ENCODE assay signal across 9 cellular contexts in genomic region chr5:174327317-174327864, GRCh38.
DNase-seq lines count a peak whose midpoint lies in the region; ATAC-seq and TF ChIP-seq lines count a peak whose summit lies in the region.
"Had no signal": no experiment of that assay in that cellular context is flagged by ENCODE, and none has a peak within 500 bp of the region (broad histone marks: within the 10 kb centered on the region; RNA-seq: fewer than 3 reads in every experiment).

No MANE protein-coding gene starts in this region.

- peak; percentile 83 for TF ChIP-seq CTCF in AG04449 (IDR thresholded peaks at IDR 0.05; ENCODE audit: insufficient read depth, low read length, missing control alignments)
- TF ChIP-seq CTCF in GM12873 (IDR thresholded peaks at IDR 0.05; ENCODE audit: insufficient read depth, low read depth, low read length, missing control alignments) = peak; percentile 79
- peak; percentile 43 to 58 (median 54) for TF ChIP-seq CTCF in adrenal gland (IDR thresholded peaks at IDR 0.05)

- H3K4me3 ChIP-seq in AG04449 (ENCODE audit: low read depth, low read length) = no peak overlapping the region
- H3K4me3 ChIP-seq in Karpas-422 (ENCODE audit: low read length) = no peak overlapping the region
- no peak overlapping the region for H3K4me3 ChIP-seq in adrenal gland
- H3K4me3 ChIP-seq: lung had no signal

- H3K4me2 ChIP-seq in Karpas-422 (ENCODE audit: low read depth, low read length, poor library complexity, severe bottlenecking) = no peak overlapping the region

- intact Hi-C loops in adrenal gland (cut with DNase I) = no loop called here

- CTCF ChIA-PET in AG04449 (lab: Yijun Ruan, JAX) = interaction anchor here (0.6 to 24.0 kb wide), 19 partner anchors 10 to 613 kb away, joined by 3 to 509 read pairs (median 5); partner anchors contain the start of gene NSG2

- 35 to 47% (median 44%) methylated on average over 9 to 10 of the region's 10 CpGs for WGBS in adrenal gland, 4 donors

- no peak for TF ChIP-seq POLR2A in adrenal gland (IDR thresholded peaks at IDR 0.05)

- H3K27ac ChIP-seq in Karpas-422 (ENCODE audit: low read length) = no peak overlapping the region
- H3K27ac ChIP-seq in adrenal gland = no peak overlapping the region

- no peaks in the 10 kb centered on the region for H3K9me3 ChIP-seq in Karpas-422 (ENCODE audit: low read length)
- H3K9me3 ChIP-seq in adrenal gland (replicated peaks in 1 of 3) = no peaks in the 10 kb centered on the region

- H3K4me1 ChIP-seq in Karpas-422 (ENCODE audit: low read length) = peaks cover 9% of the 10 kb centered on the region
- H3K4me1 ChIP-seq in adrenal gland (replicated peaks in 1 of 2) = no peaks in the 10 kb centered on the region

- H3K9ac ChIP-seq in Karpas-422 (ENCODE audit: low read length) = no peak overlapping the region

- POLR2A ChIA-PET in AG04449 (lab: Yijun Ruan, JAX) = no interaction called here

- DNase-seq in AG04449 (ENCODE audit: low read depth, low spot score) (no peak), Karpas-422 (peak; percentile 92), SHP77 treated with DMSO at 0.1 percent for 48 hours (lab: John Stamatoyannopoulos, UW) (peak; percentile 30), adrenal gland (peak; percentile 31 to 70 (median 59)), hippocampal formation (lab: John Stamatoyannopoulos, UW) (peak; percentile 2 to 18)
- peak; percentile 6 for DNase-seq in stimulated activated CD4-positive, alpha-beta T cell treated with anti-CD3 and anti-CD28 coated beads, Interleukin-2, amount 100 ng/mL, for 4 hours (ENCODE audit: low read depth)

- no peaks in the 10 kb centered on the region for H3K79me2 ChIP-seq in Karpas-422 (ENCODE audit: low read length)

- H3K36me3 ChIP-seq in Karpas-422 (ENCODE audit: insufficient read depth, low read length) (no peaks in the 10 kb centered on the region), adrenal gland (replicated peaks in 1 of 2) (no peaks in the 10 kb centered on the region)

- no peak overlapping the region for H2AFZ ChIP-seq in Karpas-422 (ENCODE audit: low read length)

- ATAC-seq in HG03175 (IDR thresholded peaks at IDR 0.05; ENCODE audit: unreplicated experiment) = no peak

- no peaks in the 10 kb centered on the region for H3K9me2 ChIP-seq in Karpas-422 (replicated peaks; ENCODE audit: insufficient read depth, low read length)

- no peaks in the 10 kb centered on the region for H4K20me1 ChIP-seq in Karpas-422 (ENCODE audit: insufficient read depth, low read depth, low read length)

- no peaks in the 10 kb centered on the region for H3K27me3 ChIP-seq in Karpas-422 (ENCODE audit: low read length)
- H3K27me3 ChIP-seq in adrenal gland = peaks cover 24% of the 10 kb centered on the region
